Comparison of ENCODE assay signal across 13 cellular contexts in the genomic region with DNA sequence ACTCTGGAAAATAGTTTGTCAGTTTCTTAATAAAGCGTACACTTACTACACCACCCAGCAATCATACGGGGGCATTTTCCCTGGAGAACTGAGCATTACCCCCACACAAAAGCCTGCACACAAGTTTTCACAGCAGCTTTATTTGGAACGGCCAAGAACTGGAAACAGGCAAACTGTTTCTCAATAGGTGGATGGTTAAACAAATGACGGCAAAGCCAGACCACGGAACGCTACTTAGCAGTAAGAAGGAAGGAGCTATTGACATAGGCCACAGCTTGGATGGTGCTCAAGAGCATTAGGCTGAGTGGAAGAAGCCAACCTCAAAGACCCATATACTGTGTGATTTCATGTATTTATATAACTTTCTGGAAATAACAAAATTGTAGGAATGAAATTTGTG. TPM values are rescaled to one million over a fixed set of nuclear protein-coding genes. Genes with fewer than 3 reads are reported as not detected.
A peak's percentile ranks its signal among the peaks of the same experiment; 100 is the strongest.
DNase-seq lines count a peak whose midpoint lies in the region; ATAC-seq and TF ChIP-seq lines count a peak whose summit lies in the region.
"Had no signal": no experiment of that assay in that cellular context is flagged by ENCODE, and none has a peak within 500 bp of the region (broad histone marks: within the 10 kb centered on the region; RNA-seq: fewer than 3 reads in every experiment).

No MANE protein-coding gene starts in this region.

- no peaks in the 10 kb centered on the region for H3K9me2 ChIP-seq in GM23248 (ENCODE audit: insufficient read depth)

- no peaks in the 10 kb centered on the region for H3K36me3 ChIP-seq in GM23248 (ENCODE audit: low read depth)
- peaks cover 0 to 4% (median 0%) of the 10 kb centered on the region in 3 donors for H3K36me3 ChIP-seq in Peyer's patch
- H3K36me3 ChIP-seq in esophagus squamous epithelium: peaks cover 0 to 5% (median 0%) of the 10 kb centered on the region in 3 donors
- H3K36me3 ChIP-seq: cardiac muscle cell had no signal

- peak overlapping the region; percentile 20; the same call in 1 of the 2 replicates for H3K4me3 ChIP-seq in GM23248
- H3K4me3 ChIP-seq in Peyer's patch: peak overlapping the region in 2 of 4 donors; percentile 18 to 39
- peak overlapping the region in 2 of 4 donors; percentile 0 to 5 for H3K4me3 ChIP-seq in esophagus squamous epithelium
- H3K4me3 ChIP-seq: cardiac muscle cell had no signal

- ATAC-seq in GM21717 (IDR thresholded peaks at IDR 0.05; ENCODE audit: unreplicated experiment) (no peak), HG03521 (IDR thresholded peaks at IDR 0.05; ENCODE audit: unreplicated experiment) (no peak)

- H3K27me3 ChIP-seq in GM23248 (replicated peaks; ENCODE audit: insufficient read depth) (no peaks in the 10 kb centered on the region), Peyer's patch (no peaks in the 10 kb centered on the region), esophagus squamous epithelium (no peaks in the 10 kb centered on the region)

- no peak for TF ChIP-seq POLR2A in Peyer's patch (IDR thresholded peaks at IDR 0.05)
- no peak for TF ChIP-seq POLR2A in esophagus squamous epithelium (IDR thresholded peaks at IDR 0.05)

- peaks cover 50% of the 10 kb centered on the region for H3F3A ChIP-seq in GM23248 (ENCODE audit: insufficient read depth)

- no peak for TF ChIP-seq CTCF in Peyer's patch (IDR thresholded peaks at IDR 0.05)
- no peak for TF ChIP-seq CTCF in esophagus squamous epithelium (IDR thresholded peaks at IDR 0.05)

- H3K27ac ChIP-seq in GM23248 (peak overlapping the region; percentile 68), Peyer's patch (peak overlapping the region in 3 of 4 donors; percentile 84 to 97 (median 85)), esophagus squamous epithelium (peak overlapping the region; percentile 86 to 97 (median 94))
- H3K27ac ChIP-seq: cardiac muscle cell had no signal

- peak overlapping the region; percentile 72 for H3K4me2 ChIP-seq in GM23248 (ENCODE audit: unreplicated experiment)

- H3K9ac ChIP-seq in GM23248: peak overlapping the region; percentile 31; the same call in 1 of the 2 replicates

- intact Hi-C loops in esophagus squamous epithelium (cut with DNase I): no loop called here

- peak overlapping the region; percentile 52; the same call in 1 of the 2 replicates for H2AFZ ChIP-seq in GM23248

- H3K4me1 ChIP-seq in GM23248 (ENCODE audit: insufficient read depth): peaks cover 48% of the 10 kb centered on the region
- H3K4me1 ChIP-seq in Peyer's patch: peaks cover 0 to 51% (median 10%) of the 10 kb centered on the region in 4 donors
- peaks cover 54 to 78% (median 56%) of the 10 kb centered on the region in 3 donors for H3K4me1 ChIP-seq in esophagus squamous epithelium

- no peaks in the 10 kb centered on the region for H4K20me1 ChIP-seq in GM23248 (ENCODE audit: insufficient read depth)

- 76 to 83% methylated on average over 6 of the region's 6 CpGs for WGBS in GM23248 (ENCODE audit: low coverage in 1 of 2, low lambda C conversion rate in 2 of 2, missing lambda C conversion rate in 2 of 2), 2 experiments
- 31 to 43% methylated on average over 6 of the region's 6 CpGs for WGBS in esophagus squamous epithelium, 2 donors

- DNase-seq in GM23248: peak; percentile 57
- no peak for DNase-seq in Peyer's patch
- no peak for DNase-seq in esophagus squamous epithelium (lab: John Stamatoyannopoulos, UW)
- peak; percentile 93 for DNase-seq in stromal cell of bone marrow (ENCODE audit: low read depth)
- DNase-seq in D341Med (ENCODE audit: low spot score): no peak
- DNase-seq in stimulated activated CD4-positive, alpha-beta T cell treated with anti-CD3 and anti-CD28 coated beads, Interleukin-4, amount 100 ng/mL, for 24 hours: no peak
- DNase-seq: naive B cell; NCI-H446; stimulated activated naive CD4-positive, alpha-beta T cell treated with Interleukin-2 at 50 U/mL for 16 hours; T-helper 1 cell had no signal

- no peaks in the 10 kb centered on the region for H3K9me3 ChIP-seq in GM23248 (ENCODE audit: low read depth)
- H3K9me3 ChIP-seq in Peyer's patch: no peaks in the 10 kb centered on the region
- H3K9me3 ChIP-seq in esophagus squamous epithelium: no peaks in the 10 kb centered on the region

- in situ Hi-C loops in GM23248 (cut with MboI): no loop called here

- H3K79me2 ChIP-seq in GM23248 (ENCODE audit: insufficient read depth): peaks cover 56% of the 10 kb centered on the region

RNA-seq across cellular contexts. Expression of a gene that starts 9.0 kb away (rescaled TPM):
- total RNA-seq in GM23248 (2014; rRNA removed; shearing (Covaris generic)): 42.1 and 43.7 TPM in 2 replicates
- polyA plus RNA-seq in GM23248 (2016; fragmentation: Nextera tagmentation; extraction: Ambion mirVana): 61.6 and 68.5 TPM in 2 replicates
- total RNA-seq in Peyer's patch: 100 to 1,000 TPM in 3 of 4 donors, 10 to 100 TPM in 1; 40.4 to 814 (median 603) TPM
- 100 to 1,000 TPM; 146 to 534 (median 225) TPM for total RNA-seq in esophagus squamous epithelium
- polyA plus RNA-seq: cardiac muscle cell had no signal

Comparison
In these comparisons a context has a peak if more than half of its experiments do, and no peak if none do; other contexts are left out.
1. DNase-seq: peak in GM23248 (single experiment) and stromal cell of bone marrow (single experiment); none in Peyer's patch (0 of 3), esophagus squamous epithelium (single experiment), D341Med (single experiment) and stimulated activated CD4-positive, alpha-beta T cell treated with anti-CD3 and anti-CD28 coated beads, Interleukin-4, amount 100 ng/mL, for 24 hours (single experiment).
2. Peak in every context shown above with its lines, with median percentiles within 50 percentile points of each other: H3K27ac ChIP-seq.